11 cellular contexts compared by ENCODE assay signal in genomic region chr13:66995366-66995663, GRCh38.
DNase-seq lines count a peak whose midpoint lies in the region; ATAC-seq and TF ChIP-seq lines count a peak whose summit lies in the region.
"Had no signal": no experiment of that assay in that cellular context is flagged by ENCODE, and none has a peak within 500 bp of the region (broad histone marks: within the 10 kb centered on the region; RNA-seq: fewer than 3 reads in every experiment).

No MANE protein-coding gene starts in this region.

- DNase-seq in left ventricle myocardium inferior (no peak), right atrium auricular region (ENCODE audit: low spot score) (no peak), LHCN-M2 (ENCODE audit: low read depth) (peak; percentile 53), NCI-H82 treated with DMSO at 0.1 percent for 48 hours (lab: John Stamatoyannopoulos, UW; ENCODE audit: unreplicated experiment) (no peak), MV-4-11 (lab: John Stamatoyannopoulos, UW) (no peak), NCI-H2029 (lab: John Stamatoyannopoulos, UW) (no peak)
- DNase-seq: activated naive CD4-positive, alpha-beta T cell treated with Interleukin-2 at 50 U/mL for 16 hours; effector CD8-positive, alpha-beta T cell; posterior cingulate gyrus had no signal

- no peaks in the 10 kb centered on the region for H3K36me3 ChIP-seq in left ventricle myocardium inferior
- no peaks in the 10 kb centered on the region for H3K36me3 ChIP-seq in right atrium auricular region
- no peaks in the 10 kb centered on the region for H3K36me3 ChIP-seq in thymus (ENCODE audit: control insufficient read depth, insufficient read depth)

- TF ChIP-seq CTCF in left ventricle myocardium inferior (IDR thresholded peaks at IDR 0.05; ENCODE audit: borderline replicate concordance) (no peak), right atrium auricular region (IDR thresholded peaks at IDR 0.05) (no peak)

- intact Hi-C loops in left ventricle myocardium inferior (cut with micrococcal nuclease) = no loop called here

- ATAC-seq in HG02938 (IDR thresholded peaks at IDR 0.05; ENCODE audit: unreplicated experiment) = peak; percentile 85

- H3K4me1 ChIP-seq in left ventricle myocardium inferior = peaks cover 11% of the 10 kb centered on the region
- H3K4me1 ChIP-seq in right atrium auricular region = peaks cover 0 to 6% of the 10 kb centered on the region in 2 donors
- H3K4me1 ChIP-seq in thymus (ENCODE audit: control insufficient read depth, insufficient read depth, low read length) = peaks cover 14% of the 10 kb centered on the region

- 2% methylated on average over 1 of the region's 1 CpG for WGBS in thymus

- no peaks in the 10 kb centered on the region for H3K9me3 ChIP-seq in left ventricle myocardium inferior (replicated peaks)
- H3K9me3 ChIP-seq in right atrium auricular region = no peaks in the 10 kb centered on the region
- H3K9me3 ChIP-seq in thymus (ENCODE audit: control insufficient read depth) = no peaks in the 10 kb centered on the region

- H3K27me3 ChIP-seq in left ventricle myocardium inferior (ENCODE audit: low read depth) = no peaks in the 10 kb centered on the region
- no peaks in the 10 kb centered on the region for H3K27me3 ChIP-seq in right atrium auricular region
- H3K27me3 ChIP-seq in thymus (ENCODE audit: control insufficient read depth, insufficient read depth) = no peaks in the 10 kb centered on the region

- no peak overlapping the region for H3K27ac ChIP-seq in left ventricle myocardium inferior (replicated peaks)
- H3K27ac ChIP-seq in right atrium auricular region = no peak overlapping the region
- H3K27ac ChIP-seq in thymus (ENCODE audit: low read depth) = peak overlapping the region; percentile 87

- H3K4me3 ChIP-seq in left ventricle myocardium inferior (peak overlapping the region; percentile 52), right atrium auricular region (no peak overlapping the region), thymus (ENCODE audit: low read length) (no peak overlapping the region)
